Comparison of ENCODE assay signal across 24 cellular contexts in genomic region chr14:98160901-98161300, GRCh38.
DNase-seq lines count a peak whose midpoint lies in the region; ATAC-seq, FAIRE-seq and TF ChIP-seq lines count a peak whose summit lies in the region.
"Had no signal": no experiment of that assay in that cellular context is flagged by ENCODE, and none has a peak within 500 bp of the region (broad histone marks: within the 10 kb centered on the region; RNA-seq: fewer than 3 reads in every experiment).

No MANE protein-coding gene starts in this region.

- no peaks in the 10 kb centered on the region for H3K4me1 ChIP-seq in trophoblast cell (ENCODE audit: control insufficient read depth in 1 of 2, insufficient read depth in 2 of 2, low read length in 2 of 2)
- H3K4me1 ChIP-seq: BE2C had no signal

- in situ Hi-C loops in GM13976 (cut with MboI; ENCODE audit: low sequenced_read_pairs, unreplicated experiment) = no loop called here

- TF ChIP-seq CTCF in bronchial epithelial cell (IDR thresholded peaks at IDR 0.05; ENCODE audit: insufficient read depth, low read length, severe bottlenecking) (no peak), GM13976 (IDR thresholded peaks at IDR 0.05; ENCODE audit: borderline replicate concordance, control extremely low read depth, extremely low read depth, insufficient read depth, missing control alignments) (no peak)

- no peak overlapping the region for H3K18ac ChIP-seq in trophoblast cell (ENCODE audit: low read length)

- no peak overlapping the region for H3K4me3 Mint-ChIP-seq in activated CD8-positive, alpha-beta memory T cell treated with anti-CD3 and anti-CD28 coated beads, Interleukin-2, amount 10 ng/mL, durations not matched to agents 7 days and 5 days
- H3K4me3 Mint-ChIP-seq: CD4-positive, alpha-beta memory T cell had no signal

- H3K23ac ChIP-seq in trophoblast cell (ENCODE audit: low read length) = no peak overlapping the region

- peak overlapping the region; percentile 38 for H3K9ac ChIP-seq in trophoblast cell (ENCODE audit: low read length)

- H2AFZ ChIP-seq in trophoblast cell (ENCODE audit: insufficient read depth, low read length, poor library complexity) = no peak overlapping the region

- H2BK120ac ChIP-seq in trophoblast cell (ENCODE audit: insufficient read depth, low read length, poor library complexity) = no peak overlapping the region

- H3K27me3 ChIP-seq in bronchial epithelial cell (ENCODE audit: control insufficient read depth, insufficient read depth, low read length) = no peaks in the 10 kb centered on the region
- no peaks in the 10 kb centered on the region for H3K27me3 ChIP-seq in trophoblast cell (ENCODE audit: insufficient read depth, low read length)
- H3K27me3 ChIP-seq: BE2C had no signal

- H3K14ac ChIP-seq in trophoblast cell (ENCODE audit: low read length) = no peak overlapping the region

- H4K8ac ChIP-seq in trophoblast cell (ENCODE audit: low read depth, low read length) = no peak overlapping the region

- peak overlapping the region; percentile 100 for H3K27ac ChIP-seq in KOPT-K1 (ENCODE audit: low read depth, low read length, poor library complexity, severe bottlenecking)
- no peak overlapping the region for H3K27ac ChIP-seq in trophoblast cell (ENCODE audit: low read depth, low read length)

- no peak overlapping the region for H4K12ac ChIP-seq in trophoblast cell (ENCODE audit: low read depth, low read length)

- no peak overlapping the region for H2BK12ac ChIP-seq in trophoblast cell (ENCODE audit: low read length)

- H3K9me3 Mint-ChIP-seq in activated CD8-positive, alpha-beta memory T cell treated with anti-CD3 and anti-CD28 coated beads, Interleukin-2, amount 10 ng/mL, durations not matched to agents 7 days and 5 days (ENCODE audit: low read depth) = no peaks in the 10 kb centered on the region
- H3K9me3 Mint-ChIP-seq: CD4-positive, alpha-beta memory T cell had no signal

- no peak overlapping the region for H3K4me2 ChIP-seq in trophoblast cell (ENCODE audit: low read length)

- H3K27ac Mint-ChIP-seq in activated CD8-positive, alpha-beta memory T cell treated with anti-CD3 and anti-CD28 coated beads, Interleukin-2, amount 10 ng/mL, durations not matched to agents 7 days and 5 days = peak overlapping the region; percentile 14
- H3K27ac Mint-ChIP-seq: CD4-positive, alpha-beta memory T cell had no signal

- whole genome bisulfite sequencing in trophoblast cell (ENCODE audit: extremely low coverage, insufficient coverage, insufficient read length) = no CpG with 5 or more reads among the region's 9 CpGs

- H3K36me3 ChIP-seq in KOPT-K1 (ENCODE audit: insufficient read depth, low read length) (peaks cover 70% of the 10 kb centered on the region), bronchial epithelial cell (ENCODE audit: control insufficient read depth, insufficient read depth, low read length) (no peaks in the 10 kb centered on the region), trophoblast cell (ENCODE audit: control insufficient read depth in 1 of 2, insufficient read depth in 2 of 2, low read length in 2 of 2) (no peaks in the 10 kb centered on the region)
- H3K36me3 ChIP-seq: BE2C had no signal

- no peak for ATAC-seq in activated CD8-positive, alpha-beta memory T cell treated with anti-CD3 and anti-CD28 coated beads, Interleukin-2, amount 10 ng/mL, durations not matched to agents 7 days and 5 days
- ATAC-seq: HepG2, SK-N-SH treated with all-trans-retinoic acid at 6 μM for 48 hours had no signal

- no peaks in the 10 kb centered on the region for H3K79me1 ChIP-seq in trophoblast cell (ENCODE audit: low read length)

- peaks cover 31% of the 10 kb centered on the region for H3K4me1 Mint-ChIP-seq in activated CD8-positive, alpha-beta memory T cell treated with anti-CD3 and anti-CD28 coated beads, Interleukin-2, amount 10 ng/mL, durations not matched to agents 7 days and 5 days

- no peak overlapping the region for H2AK5ac ChIP-seq in trophoblast cell (ENCODE audit: low read length)

- H3K36me3 Mint-ChIP-seq in activated CD8-positive, alpha-beta memory T cell treated with anti-CD3 and anti-CD28 coated beads, Interleukin-2, amount 10 ng/mL, durations not matched to agents 7 days and 5 days = peaks cover 3% of the 10 kb centered on the region
- H3K36me3 Mint-ChIP-seq: CD4-positive, alpha-beta memory T cell had no signal

- no peak overlapping the region for H2BK5ac ChIP-seq in trophoblast cell (ENCODE audit: low read depth, low read length, poor library complexity)

- no peaks in the 10 kb centered on the region for H3K9me3 ChIP-seq in KOPT-K1 (ENCODE audit: insufficient read depth, low read length, poor library complexity, severe bottlenecking)
- H3K9me3 ChIP-seq in trophoblast cell (ENCODE audit: insufficient read depth, low read depth, low read length) = no peaks in the 10 kb centered on the region
- H3K9me3 ChIP-seq: BE2C had no signal

- H3K27me3 Mint-ChIP-seq in activated CD8-positive, alpha-beta memory T cell treated with anti-CD3 and anti-CD28 coated beads, Interleukin-2, amount 10 ng/mL, durations not matched to agents 7 days and 5 days = no peaks in the 10 kb centered on the region
- H3K27me3 Mint-ChIP-seq: CD4-positive, alpha-beta memory T cell had no signal

- CTCF ChIA-PET in activated CD8-positive, alpha-beta memory T cell treated with anti-CD3 and anti-CD28 coated beads, Interleukin-2, amount 10 ng/mL, durations not matched to agents 7 days and 5 days (lab: Charles Lee) = interaction anchor here (2.0 kb wide), 1 partner anchor 12 kb away, joined by 5 read pairs; no protein-coding TSS in a partner anchor

- DNase-seq in activated CD8-positive, alpha-beta memory T cell treated with anti-CD3 and anti-CD28 coated beads, Interleukin-2, amount 10 ng/mL, durations not matched to agents 7 days and 5 days = no peak
- DNase-seq in activated CD8-positive, alpha-beta memory T cell treated with anti-CD3 and anti-CD28 coated beads for 24 hours = no peak
- DNase-seq in bronchial epithelial cell (ENCODE audit: low read depth) = peak; percentile 66
- DNase-seq in trophoblast cell = no peak
- DNase-seq in DMS53 (lab: John Stamatoyannopoulos, UW) = no peak
- no peak for DNase-seq in GM13976 (ENCODE audit: low spot score)
- DNase-seq in NCI-H774 (lab: John Stamatoyannopoulos, UW) = no peak
- DNase-seq: BE2C; Calu3; CD4-positive, alpha-beta memory T cell; KBM-7; MV-4-11; NCI-H1436; NCI-H1930; NCI-H510A treated with DMSO at 0.1 percent for 48 hours; NCI-H82; OCI-M1; SIG-M5 had no signal

- H3K4me3 ChIP-seq in bronchial epithelial cell (ENCODE audit: low read depth, low read length) (no peak overlapping the region), trophoblast cell (ENCODE audit: low read depth, low read length) (no peak overlapping the region)

- no peak overlapping the region for H3K4ac ChIP-seq in trophoblast cell (ENCODE audit: low read depth, low read length)

- H3K79me2 ChIP-seq in trophoblast cell (ENCODE audit: control insufficient read depth, insufficient read depth, low read length, poor library complexity) = no peaks in the 10 kb centered on the region

- FAIRE-seq in bronchial epithelial cell (lab: Jason Lieb, UNC) = no peak
- FAIRE-seq: A204.1, GM12891, GM18507, HepG2 had no signal

- no peak overlapping the region for H4K91ac ChIP-seq in trophoblast cell (ENCODE audit: low read depth, low read length)
